In the genomic region with DNA sequence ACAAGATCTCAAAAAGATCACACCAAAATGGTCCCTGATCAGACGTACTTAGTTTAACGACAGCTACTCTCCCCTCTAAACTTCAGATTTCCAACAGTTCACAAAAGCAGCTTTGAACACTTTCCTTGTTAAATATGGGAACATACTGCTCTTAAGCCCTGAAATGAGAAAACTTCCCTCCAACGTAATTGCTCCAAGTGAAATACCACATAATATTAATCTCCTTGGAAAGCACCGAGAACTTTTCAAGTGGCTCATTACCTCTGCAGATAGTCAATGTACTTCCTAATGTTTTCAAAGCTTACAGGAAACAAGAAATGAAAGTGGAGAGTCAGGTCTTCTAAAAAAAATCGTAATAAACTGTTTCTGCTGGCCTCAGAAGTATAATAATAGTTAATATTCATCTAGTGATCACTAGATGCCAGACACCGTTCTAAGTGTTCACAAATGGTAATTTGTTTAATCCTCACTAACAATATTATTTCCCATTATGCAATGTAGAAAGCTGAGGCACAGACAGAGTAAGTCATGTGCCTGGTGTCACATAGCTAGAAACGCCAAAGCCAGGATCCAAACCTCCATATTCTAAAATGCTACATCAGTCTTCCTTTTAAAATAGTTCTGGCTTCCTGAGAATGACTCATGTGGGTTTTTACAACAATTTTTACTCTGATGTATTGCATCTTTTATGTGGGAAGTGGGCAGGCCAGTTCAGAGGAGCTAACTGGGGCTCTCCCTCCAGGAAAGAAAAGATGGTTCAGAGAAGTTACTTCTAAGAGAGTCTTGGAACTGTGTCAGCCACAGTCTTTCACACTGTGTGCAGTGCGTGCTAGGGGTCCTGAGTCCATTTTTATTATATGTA, we compare ENCODE assay signal across 11 cellular contexts.
A peak's percentile ranks its signal among the peaks of the same experiment; 100 is the strongest.
DNase-seq lines count a peak whose midpoint lies in the region; ATAC-seq lines count a peak whose summit lies in the region.
"Had no signal": no experiment of that assay in that cellular context is flagged by ENCODE, and none has a peak within 500 bp of the region (broad histone marks: within the 10 kb centered on the region; RNA-seq: fewer than 3 reads in every experiment).

No MANE protein-coding gene starts in this region.

- H3K4me1 ChIP-seq in naive thymus-derived CD4-positive, alpha-beta T cell (ENCODE audit: control insufficient read depth in 2 of 2, insufficient read depth in 2 of 2, low read length in 2 of 2), result no peaks in the 10 kb centered on the region

- peak; percentile 41 for DNase-seq in GDM1 (lab: John Stamatoyannopoulos, UW)
- DNase-seq in Kasumi-1 (lab: John Stamatoyannopoulos, UW), result peak; percentile 68 to 73
- DNase-seq in amniotic epithelial cell (ENCODE audit: low read depth), result peak; percentile 49
- DNase-seq in naive thymus-derived CD4-positive, alpha-beta T cell, result no peak
- DNase-seq in NCI-H1436 (lab: John Stamatoyannopoulos, UW), result no peak
- no peak for DNase-seq in stimulated activated CD4-positive, alpha-beta T cell treated with anti-CD3 and anti-CD28 coated beads, Interleukin-4, amount 100 ng/mL, for 1 hour
- DNase-seq: activated CD4-positive, alpha-beta T cell treated with anti-CD3 and anti-CD28 coated beads, Interleukin-2, amount 50 U/mL, for 48 hours; dorsolateral prefrontal cortex; kidney had no signal

- H3K4me3 Mint-ChIP-seq in naive thymus-derived CD4-positive, alpha-beta T cell, result peak overlapping the region in 1 of 10 donors; percentile 5

- POLR2A ChIA-PET in naive thymus-derived CD4-positive, alpha-beta T cell (lab: Charles Lee), result no interaction called here

- CTCF ChIA-PET in naive thymus-derived CD4-positive, alpha-beta T cell (lab: Charles Lee), result interaction anchor here (0.7 kb wide), 1 partner anchor 25 kb away, joined by 3 read pairs; no protein-coding TSS in a partner anchor

- no peak overlapping the region for H3K4me3 ChIP-seq in naive thymus-derived CD4-positive, alpha-beta T cell (ENCODE audit: low read length)
- H3K4me3 ChIP-seq: dorsolateral prefrontal cortex had no signal

- no peaks in the 10 kb centered on the region for H3K27me3 ChIP-seq in naive thymus-derived CD4-positive, alpha-beta T cell (ENCODE audit: control insufficient read depth in 2 of 2, insufficient read depth in 2 of 2, low read length in 2 of 2)
- H3K27me3 ChIP-seq: dorsolateral prefrontal cortex had no signal

- intact Hi-C loops in naive thymus-derived CD4-positive, alpha-beta T cell (cut with micrococcal nuclease), result no loop called here

- H3K27ac Mint-ChIP-seq in naive thymus-derived CD4-positive, alpha-beta T cell, result no peak overlapping the region

- no peaks in the 10 kb centered on the region for H3K36me3 ChIP-seq in naive thymus-derived CD4-positive, alpha-beta T cell (ENCODE audit: control insufficient read depth in 2 of 3, insufficient read depth in 3 of 3, low read length in 3 of 3)

- H3K9me3 ChIP-seq in naive thymus-derived CD4-positive, alpha-beta T cell (ENCODE audit: control insufficient read depth in 2 of 3, low read length in 3 of 3), result no peaks in the 10 kb centered on the region

- H3K27me3 Mint-ChIP-seq in naive thymus-derived CD4-positive, alpha-beta T cell, result peaks cover 0 to 6% (median 0%) of the 10 kb centered on the region in 5 donors

- peaks cover 0 to 1% (median 0%) of the 10 kb centered on the region in 11 donors for H3K9me3 Mint-ChIP-seq in naive thymus-derived CD4-positive, alpha-beta T cell

- ATAC-seq in naive thymus-derived CD4-positive, alpha-beta T cell, result peak; percentile 24
- ATAC-seq in GM18858 (IDR thresholded peaks at IDR 0.05; ENCODE audit: unreplicated experiment) (no peak), HG03175 (IDR thresholded peaks at IDR 0.05; ENCODE audit: unreplicated experiment) (no peak)

- H3K27ac ChIP-seq in naive thymus-derived CD4-positive, alpha-beta T cell (ENCODE audit: low read depth, low read length), result no peak overlapping the region

- no peaks in the 10 kb centered on the region for H3K36me3 Mint-ChIP-seq in naive thymus-derived CD4-positive, alpha-beta T cell

- H3K4me1 Mint-ChIP-seq in naive thymus-derived CD4-positive, alpha-beta T cell, result peaks cover 0 to 10% (median 5%) of the 10 kb centered on the region in 7 donors

Comparison
In these comparisons a context has a peak if more than half of its experiments do, and no peak if none do; other contexts are left out.
1. DNase-seq: peak in GDM1 (single experiment), Kasumi-1 (2 of 2) and amniotic epithelial cell (single experiment); none in naive thymus-derived CD4-positive, alpha-beta T cell (0 of 9), NCI-H1436 (single experiment) and stimulated activated CD4-positive, alpha-beta T cell treated with anti-CD3 and anti-CD28 coated beads, Interleukin-4, amount 100 ng/mL, for 1 hour (single experiment).